17 cellular contexts compared by ENCODE assay signal in the genomic region with DNA sequence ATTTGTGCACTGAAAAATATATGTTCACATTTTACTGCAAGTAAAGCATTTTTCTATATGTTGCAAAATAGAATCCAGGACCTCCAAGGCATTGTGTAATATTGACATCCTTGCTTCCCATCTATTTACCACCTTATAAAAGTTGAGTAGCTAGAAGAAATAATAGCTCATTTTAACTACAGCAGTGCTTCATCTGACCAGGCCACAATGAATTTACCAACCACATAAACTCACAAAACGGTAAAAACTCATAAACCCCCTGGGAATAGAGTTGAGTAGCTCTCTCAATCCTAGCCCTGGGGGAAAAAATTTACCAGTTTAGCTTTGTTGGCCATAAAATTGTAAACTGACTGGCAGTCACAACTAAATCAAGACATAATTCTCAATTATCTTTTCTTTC. TPM values are rescaled to one million over a fixed set of nuclear protein-coding genes. Genes with fewer than 3 reads are reported as not detected.
DNase-seq lines count a peak whose midpoint lies in the region; ATAC-seq and TF ChIP-seq lines count a peak whose summit lies in the region.
"Had no signal": no experiment of that assay in that cellular context is flagged by ENCODE, and none has a peak within 500 bp of the region (broad histone marks: within the 10 kb centered on the region; RNA-seq: fewer than 3 reads in every experiment).

No MANE protein-coding gene starts in this region.

- POLR2A ChIA-PET in CD8-positive, alpha-beta memory T cell (lab: Charles Lee) = interaction anchor here (0.6 to 2.5 kb wide), 5 partner anchors 9 to 119 kb away, joined by 3 to 21 read pairs (median 3); no protein-coding TSS in a partner anchor

- H3K9ac ChIP-seq in mesenchymal stem cell (ENCODE audit: low read length) = no peak overlapping the region
- no peak overlapping the region for H3K9ac ChIP-seq in H9 (ENCODE audit: extremely low read depth, insufficient read length, low read length)

- H2BK5ac ChIP-seq in mesenchymal stem cell (ENCODE audit: low read depth, low read length, poor library complexity, severe bottlenecking) (no peak overlapping the region), H9 (ENCODE audit: insufficient read length, low read length) (no peak overlapping the region)

- H3K23me2 ChIP-seq in H9 (ENCODE audit: insufficient read length, low read depth, low read length, poor library complexity, severe bottlenecking) = peaks cover 15% of the 10 kb centered on the region

- H3K18ac ChIP-seq in mesenchymal stem cell (ENCODE audit: low read depth in 1 of 2, low read length in 2 of 2) = no peak overlapping the region
- H3K18ac ChIP-seq in H9 (ENCODE audit: insufficient read length, low read depth, low read length) = no peak overlapping the region

- H3T11ph ChIP-seq in H9 (ENCODE audit: low read length) = no peak overlapping the region

- H3K14ac ChIP-seq in mesenchymal stem cell (ENCODE audit: low read length in 2 of 2) (no peak overlapping the region), H9 (ENCODE audit: insufficient read depth, low read length) (no peak overlapping the region)

- peaks cover 62 to 74% (median 71%) of the 10 kb centered on the region in 3 donors for H3K4me1 Mint-ChIP-seq in CD8-positive, alpha-beta memory T cell
- peaks cover 43% of the 10 kb centered on the region for H3K4me1 Mint-ChIP-seq in T-helper 17 cell
- H3K4me1 Mint-ChIP-seq in H9 = peaks cover 23 to 26% of the 10 kb centered on the region in 2 experiments
- peaks cover 45% of the 10 kb centered on the region for H3K4me1 Mint-ChIP-seq in activated naive CD4-positive, alpha-beta T cell treated with anti-CD3 and anti-CD28 coated beads, Interleukin-2, amount 10 ng/mL, durations not matched to agents 7 days and 5 days

- H3K4me3 ChIP-seq in AG10803 (ENCODE audit: low read length) (no peak overlapping the region), mesenchymal stem cell (ENCODE audit: insufficient read depth in 1 of 2, low read depth in 1 of 2, low read length in 2 of 2) (no peak overlapping the region), suprapubic skin (no peak overlapping the region)
- no peak overlapping the region for H3K4me3 ChIP-seq in CD8-positive, alpha-beta memory T cell (ENCODE audit: low read length)
- H3K4me3 ChIP-seq: SJSA1, testis had no signal

- H2BK120ac ChIP-seq in mesenchymal stem cell (ENCODE audit: low read depth, low read length) = no peak overlapping the region
- no peak overlapping the region for H2BK120ac ChIP-seq in H9 (ENCODE audit: low read depth, low read length, poor library complexity, severe bottlenecking)

- no peak for TF ChIP-seq EP300 in suprapubic skin (IDR thresholded peaks at IDR 0.05)

- H3K27ac ChIP-seq in CD8-positive, alpha-beta memory T cell (ENCODE audit: low read depth, low read length) = no peak overlapping the region
- no peak overlapping the region for H3K27ac ChIP-seq in mesenchymal stem cell (ENCODE audit: low read length, poor library complexity, severe bottlenecking)
- H3K27ac ChIP-seq in suprapubic skin = no peak overlapping the region
- no peak overlapping the region for H3K27ac ChIP-seq in H9 (ENCODE audit: insufficient read length, low read depth, low read length)
- H3K27ac ChIP-seq: SJSA1, testis had no signal

- peak overlapping the region in 6 of 8 donors; percentile 25 to 100 (median 60) for H3K27ac Mint-ChIP-seq in CD8-positive, alpha-beta memory T cell
- H3K27ac Mint-ChIP-seq in T-helper 17 cell (peak overlapping the region; percentile 99), H9 (no peak overlapping the region)
- H3K27ac Mint-ChIP-seq in activated naive CD4-positive, alpha-beta T cell treated with anti-CD3 and anti-CD28 coated beads, Interleukin-2, amount 10 ng/mL, durations not matched to agents 7 days and 5 days = no peak overlapping the region

- H3K9me3 Mint-ChIP-seq in CD8-positive, alpha-beta memory T cell = peaks cover 0 to 2% (median 0%) of the 10 kb centered on the region in 5 donors
- H3K9me3 Mint-ChIP-seq in H9 = no peaks in the 10 kb centered on the region; a peak in 1 of 5 replicates
- no peaks in the 10 kb centered on the region for H3K9me3 Mint-ChIP-seq in activated naive CD4-positive, alpha-beta T cell treated with anti-CD3 and anti-CD28 coated beads, Interleukin-2, amount 10 ng/mL, durations not matched to agents 7 days and 5 days

- no peak for TF ChIP-seq POLR2A in suprapubic skin (IDR thresholded peaks at IDR 0.05)

- no peak overlapping the region for H3K56ac ChIP-seq in H9 (ENCODE audit: insufficient read length, low read depth, low read length)

- H2BK12ac ChIP-seq in mesenchymal stem cell (ENCODE audit: low read length in 2 of 2) = no peak overlapping the region
- H2BK12ac ChIP-seq in H9 (ENCODE audit: insufficient read length, low read depth, low read length) = no peak overlapping the region

- H3K23ac ChIP-seq in mesenchymal stem cell (ENCODE audit: low read length in 2 of 2) (no peak overlapping the region), H9 (ENCODE audit: insufficient read length, low read depth, low read length) (no peak overlapping the region)

- H2AFZ ChIP-seq in mesenchymal stem cell (ENCODE audit: low read depth, low read length) (no peak overlapping the region), H9 (ENCODE audit: low read length) (no peak overlapping the region)

- WGBS in mesenchymal stem cell = 43% methylated on average over 1 of the region's 1 CpG
- WGBS in suprapubic skin = 36% methylated on average over 1 of the region's 1 CpG
- no CpG with 5 or more reads among the region's 1 CpG for WGBS in H9 (ENCODE audit: extremely low coverage, insufficient read length, low lambda C conversion rate)

- H3K36me3 ChIP-seq in CD8-positive, alpha-beta memory T cell (ENCODE audit: insufficient read depth, low read length) = no peaks in the 10 kb centered on the region
- H3K36me3 ChIP-seq in mesenchymal stem cell (ENCODE audit: control insufficient read depth in 1 of 2, insufficient read depth in 2 of 2, low read depth in 1 of 2, low read length in 2 of 2) = peaks cover 0 to 10% of the 10 kb centered on the region in 2 experiments
- H3K36me3 ChIP-seq in suprapubic skin = no peaks in the 10 kb centered on the region

- peaks cover 22% of the 10 kb centered on the region for H3K4me1 ChIP-seq in CD8-positive, alpha-beta memory T cell (ENCODE audit: insufficient read depth, low read length)
- peaks cover 4% of the 10 kb centered on the region for H3K4me1 ChIP-seq in mesenchymal stem cell (ENCODE audit: control insufficient read depth, insufficient read depth, low read depth, low read length)
- peaks cover 60% of the 10 kb centered on the region for H3K4me1 ChIP-seq in suprapubic skin
- peaks cover 5% of the 10 kb centered on the region for H3K4me1 ChIP-seq in H9 (ENCODE audit: insufficient read depth, low read length)

- TF ChIP-seq CTCF in AG10803 (conservative IDR thresholded peaks at IDR 0.05; ENCODE audit: low read length) (no peak), suprapubic skin (IDR thresholded peaks at IDR 0.05) (no peak), H9 (conservative IDR thresholded peaks at IDR 0.05) (no peak)

- peaks cover 0 to 53% (median 13%) of the 10 kb centered on the region in 3 donors for H3K36me3 Mint-ChIP-seq in CD8-positive, alpha-beta memory T cell
- H3K36me3 Mint-ChIP-seq in T-helper 17 cell (ENCODE audit: low read depth) (peaks cover 5% of the 10 kb centered on the region), H9 (ENCODE audit: insufficient read depth in 1 of 3, low read depth in 3 of 3) (no peaks in the 10 kb centered on the region)
- H3K36me3 Mint-ChIP-seq in activated naive CD4-positive, alpha-beta T cell treated with anti-CD3 and anti-CD28 coated beads, Interleukin-2, amount 10 ng/mL, durations not matched to agents 7 days and 5 days = peaks cover 44% of the 10 kb centered on the region

- H3K79me1 ChIP-seq in mesenchymal stem cell (replicated peaks; ENCODE audit: low read length, poor library complexity, severe bottlenecking) = peaks cover 9% of the 10 kb centered on the region
- H3K79me1 ChIP-seq in H9 (ENCODE audit: insufficient read depth, low read depth, low read length, poor library complexity, severe bottlenecking) = no peaks in the 10 kb centered on the region

- peaks cover 3% of the 10 kb centered on the region for H4K20me1 ChIP-seq in H9 (ENCODE audit: control insufficient read depth, insufficient read depth, insufficient read length)

- H2AK5ac ChIP-seq in mesenchymal stem cell (ENCODE audit: low read length, severe bottlenecking) = no peak overlapping the region
- H2AK5ac ChIP-seq in H9 (ENCODE audit: insufficient read length, low read length) = no peak overlapping the region

- H4K5ac ChIP-seq in H9 (ENCODE audit: insufficient read length, low read depth, low read length) = no peak overlapping the region

- H4K8ac ChIP-seq in mesenchymal stem cell (ENCODE audit: low read length) (no peak overlapping the region), H9 (replicated peaks; ENCODE audit: insufficient read length, low read depth, low read length) (no peak overlapping the region)

- H3K4me3 Mint-ChIP-seq in CD8-positive, alpha-beta memory T cell = peak overlapping the region in 4 of 7 donors; percentile 8 to 56 (median 28)
- no peak overlapping the region for H3K4me3 Mint-ChIP-seq in T-helper 17 cell
- H3K4me3 Mint-ChIP-seq in H9 = no peak overlapping the region
- no peak overlapping the region for H3K4me3 Mint-ChIP-seq in activated naive CD4-positive, alpha-beta T cell treated with anti-CD3 and anti-CD28 coated beads, Interleukin-2, amount 10 ng/mL, durations not matched to agents 7 days and 5 days

- H2BK20ac ChIP-seq in H9 (ENCODE audit: low read depth, low read length, poor library complexity, severe bottlenecking) = no peak overlapping the region

- H3K4me2 ChIP-seq in mesenchymal stem cell (ENCODE audit: low read length, poor library complexity, severe bottlenecking) = no peak overlapping the region
- no peak overlapping the region for H3K4me2 ChIP-seq in H9 (ENCODE audit: insufficient read depth, insufficient read length, low read length)

- CTCF ChIA-PET in CD8-positive, alpha-beta memory T cell (lab: Charles Lee) = interaction anchor here (1.0 to 2.6 kb wide), 6 partner anchors 10 to 44 kb away, joined by 3 to 8 read pairs (median 4); no protein-coding TSS in a partner anchor
- CTCF ChIA-PET in activated naive CD4-positive, alpha-beta T cell treated with anti-CD3 and anti-CD28 coated beads, Interleukin-2, amount 10 ng/mL, durations not matched to agents 7 days and 5 days (lab: Charles Lee) = interaction anchor here (1.5 to 1.7 kb wide), 2 partner anchors 8 to 21 kb away, joined by 3 read pairs; no protein-coding TSS in a partner anchor

- no peaks in the 10 kb centered on the region for H3K79me2 ChIP-seq in H9 (ENCODE audit: insufficient read depth, low read length)

- ATAC-seq in T-helper 17 cell = no peak

- peak; percentile 30 for DNase-seq in AG10803 (ENCODE audit: low read depth)
- DNase-seq in CD8-positive, alpha-beta memory T cell = no peak
- DNase-seq in T-helper 17 cell = no peak
- peak; percentile 15 for DNase-seq in mesenchymal stem cell
- DNase-seq in suprapubic skin (ENCODE audit: low spot score in 2 of 2) = no peak
- DNase-seq in stimulated activated CD4-positive, alpha-beta T cell treated with anti-CD3 and anti-CD28 coated beads, Interleukin-1b, Interleukin-23, amount 100 ng/mL, for 48 hours = no peak
- DNase-seq in H9 = no peak
- no peak for DNase-seq in activated naive CD4-positive, alpha-beta T cell treated with anti-CD3 and anti-CD28 coated beads, Interleukin-2, amount 10 ng/mL, durations not matched to agents 7 days and 5 days
- DNase-seq: activated CD4-positive, alpha-beta T cell treated with anti-CD3 and anti-CD28 coated beads, Interleukin-2, amount 50 U/mL, for 48 hours; activated gamma-delta T cell treated with Interleukin-2 at 50 U/mL for 16 hours; effector memory CD4-positive, alpha-beta T cell; mesendoderm; NCI-H1092; NCI-H2227 treated with DMSO at 0.1 percent for 48 hours; occipital lobe; testis had no signal

- no peak overlapping the region for H2BK15ac ChIP-seq in mesenchymal stem cell (ENCODE audit: low read depth, poor library complexity, severe bottlenecking)
- no peak overlapping the region for H2BK15ac ChIP-seq in H9 (ENCODE audit: low read depth, low read length)

- peaks cover 0 to 4% of the 10 kb centered on the region in 2 donors for H3K27me3 Mint-ChIP-seq in CD8-positive, alpha-beta memory T cell
- no peaks in the 10 kb centered on the region for H3K27me3 Mint-ChIP-seq in T-helper 17 cell
- H3K27me3 Mint-ChIP-seq in H9 (ENCODE audit: low read depth) = peaks cover 18% of the 10 kb centered on the region
- H3K27me3 Mint-ChIP-seq in activated naive CD4-positive, alpha-beta T cell treated with anti-CD3 and anti-CD28 coated beads, Interleukin-2, amount 10 ng/mL, durations not matched to agents 7 days and 5 days = no peaks in the 10 kb centered on the region

- H3K9me3 ChIP-seq in CD8-positive, alpha-beta memory T cell (ENCODE audit: low read length) = no peaks in the 10 kb centered on the region
- H3K9me3 ChIP-seq in T-helper 17 cell (ENCODE audit: control insufficient read depth, low read length, poor library complexity, severe bottlenecking) (no peaks in the 10 kb centered on the region), mesenchymal stem cell (ENCODE audit: control insufficient read depth, low read length) (no peaks in the 10 kb centered on the region), suprapubic skin (no peaks in the 10 kb centered on the region), H9 (ENCODE audit: control insufficient read depth, low read depth, low read length) (no peaks in the 10 kb centered on the region)
- H3K9me3 ChIP-seq: SJSA1, testis had no signal

- no peak overlapping the region for H4K91ac ChIP-seq in mesenchymal stem cell (ENCODE audit: low read length)
- H4K91ac ChIP-seq in H9 (ENCODE audit: insufficient read length, low read depth, low read length) = no peak overlapping the region

- H3K4ac ChIP-seq in mesenchymal stem cell (ENCODE audit: low read depth in 1 of 2, low read length in 2 of 2) (no peak overlapping the region), H9 (ENCODE audit: low read depth, low read length) (no peak overlapping the region)

- H3K27me3 ChIP-seq in CD8-positive, alpha-beta memory T cell (ENCODE audit: insufficient read depth, low read length, poor library complexity, severe bottlenecking) = no peaks in the 10 kb centered on the region
- H3K27me3 ChIP-seq in mesenchymal stem cell (ENCODE audit: control insufficient read depth in 1 of 2, insufficient read depth in 1 of 2, low read length in 2 of 2) (no peaks in the 10 kb centered on the region), suprapubic skin (no peaks in the 10 kb centered on the region), H9 (ENCODE audit: insufficient read depth, low read length) (no peaks in the 10 kb centered on the region; the same call in 1 of the 2 replicates)
- H3K27me3 ChIP-seq: SJSA1, testis had no signal

RNA-seq across cellular contexts. Expression of a gene that starts 3.9 kb away (rescaled TPM):
- total RNA-seq in CD8-positive, alpha-beta memory T cell = 100 to 1,000 TPM; 111 to 114 TPM
- 20.0 TPM for polyA plus RNA-seq in CD8-positive, alpha-beta memory T cell
- total RNA-seq in T-helper 17 cell (100 to 1,000 TPM; 121 to 135 TPM), suprapubic skin (10 to 100 TPM; 32.8 to 95.4 (median 42.4) TPM), H9 (2021) (3.0 and 5.6 TPM in 2 replicates)
- polyA plus RNA-seq in mesenchymal stem cell (2013, experiment 1 of 2) = 16.8 TPM
- 16.0 TPM for polyA plus RNA-seq in mesenchymal stem cell (2013, experiment 2 of 2)

Comparison
In these comparisons a context has a peak if more than half of its experiments do, and no peak if none do; other contexts are left out.
1. DNase-seq: peak in AG10803 (single experiment) and mesenchymal stem cell (single experiment); none in CD8-positive, alpha-beta memory T cell (0 of 5), T-helper 17 cell (0 of 3), suprapubic skin (0 of 2), stimulated activated CD4-positive, alpha-beta T cell treated with anti-CD3 and anti-CD28 coated beads, Interleukin-1b, Interleukin-23, amount 100 ng/mL, for 48 hours (single experiment), H9 (single experiment) and activated naive CD4-positive, alpha-beta T cell treated with anti-CD3 and anti-CD28 coated beads, Interleukin-2, amount 10 ng/mL, durations not matched to agents 7 days and 5 days (single experiment).
2. H3K27ac Mint-ChIP-seq: peak in CD8-positive, alpha-beta memory T cell (6 of 8) and T-helper 17 cell (single experiment); none in H9 (0 of 3) and activated naive CD4-positive, alpha-beta T cell treated with anti-CD3 and anti-CD28 coated beads, Interleukin-2, amount 10 ng/mL, durations not matched to agents 7 days and 5 days (single experiment).
3. H3K4me3 Mint-ChIP-seq: peak in CD8-positive, alpha-beta memory T cell (4 of 7); none in T-helper 17 cell (single experiment), H9 (0 of 2) and activated naive CD4-positive, alpha-beta T cell treated with anti-CD3 and anti-CD28 coated beads, Interleukin-2, amount 10 ng/mL, durations not matched to agents 7 days and 5 days (single experiment).